Comparison of ENCODE assay signal across 8 cellular contexts in the genomic region with DNA sequence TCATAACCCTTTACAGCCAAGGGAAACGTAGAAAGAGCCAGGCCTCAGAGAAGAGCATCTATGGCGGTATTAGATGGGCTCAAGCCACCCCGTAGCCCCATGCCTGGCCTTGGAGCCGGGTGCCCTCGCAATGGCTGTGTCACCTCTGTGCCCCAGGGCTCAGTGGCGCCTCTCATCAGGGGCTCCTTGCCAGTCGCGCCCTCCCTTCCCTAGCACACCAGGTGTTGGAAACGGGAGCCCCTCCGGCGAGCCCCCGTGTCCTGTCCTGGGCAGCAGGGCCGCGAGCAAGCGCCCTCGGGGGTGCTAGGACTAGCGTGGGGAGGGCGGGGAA. TPM values are rescaled to one million over a fixed set of nuclear protein-coding genes. Genes with fewer than 3 reads are reported as not detected.
DNase-seq lines count a peak whose midpoint lies in the region; ATAC-seq, FAIRE-seq and TF ChIP-seq lines count a peak whose summit lies in the region.

No MANE protein-coding gene starts in this region.

- in situ Hi-C loops in GM12878 (cut with MboI) = no loop called here

- no peak for TF ChIP-seq POLR2A in A549 (IDR thresholded peaks at IDR 0.05; ENCODE audit: low read length)
- no peak for TF ChIP-seq POLR2A in GM12878 (IDR thresholded peaks at IDR 0.05; ENCODE audit: low read depth, low read length)
- no peak for TF ChIP-seq POLR2A in lower leg skin (IDR thresholded peaks at IDR 0.05)
- TF ChIP-seq POLR2A in tibial nerve (IDR thresholded peaks at IDR 0.05) = no peak

- intact Hi-C loops in GM12878 (cut with micrococcal nuclease; ENCODE audit: unreplicated experiment) (no loop called here), lower leg skin (cut with DNase I; ENCODE audit: low total_unique reads) (no loop called here)

- FAIRE-seq in A549 (lab: Jason Lieb, UNC) = no peak
- FAIRE-seq in GM12878 (lab: Jason Lieb, UNC) = no peak

- peak overlapping the region; percentile 62 for H3K4me2 ChIP-seq in A549
- H3K4me2 ChIP-seq in GM12878 (ENCODE audit: control insufficient read depth, insufficient read depth) = peak overlapping the region; percentile 76

- peak overlapping the region; percentile 85 for H2AFZ ChIP-seq in GM12878 (ENCODE audit: control insufficient read depth, low read depth, low read length)

- H3K9ac ChIP-seq in GM12878 (ENCODE audit: control insufficient read depth, insufficient read depth, low read length) = peak overlapping the region; percentile 84

- ATAC-seq in A549 (peak in 1 of 2 experiments; percentile 31; a peak in 2 of 6 replicates), GM12878 (peak; percentile 43), HG02852 (IDR thresholded peaks at IDR 0.05; ENCODE audit: unreplicated experiment) (no peak)

- BruUV-seq in GM12878 (replicated peaks; lab: Mats Ljungman, UMichigan) = no TSS peak

- SMC1A ChIA-PET in GM12878 (lab: Charles Lee; ENCODE audit: uncharacterized antibody, unreplicated experiment) = no interaction called here

- H3K4me1 ChIP-seq in A549 (no peaks in the 10 kb centered on the region), GM12878 (ENCODE audit: control insufficient read depth, insufficient read depth, low read length) (no peaks in the 10 kb centered on the region), tibial nerve (peaks cover 0 to 11% (median 4%) of the 10 kb centered on the region in 4 donors)

- DNase-seq in A549 (ENCODE audit: low read depth in 1 of 2, low spot score in 1 of 2) = no peak
- DNase-seq in HFF-Myc (ENCODE audit: extremely low read depth, low read depth) = no peak
- no peak for DNase-seq in GM12878 (ENCODE audit: low read depth, low spot score)
- DNase-seq in lower leg skin (ENCODE audit: low spot score in 2 of 2) = no peak
- DNase-seq in tibial nerve (ENCODE audit: low spot score in 2 of 2) = no peak
- no peak for DNase-seq in NCI-H510A (lab: John Stamatoyannopoulos, UW)
- DNase-seq in NCI-H2081 treated with DMSO at 0.1 percent for 48 hours (lab: John Stamatoyannopoulos, UW) = no peak

- CTCF ChIA-PET in A549 (lab: Yijun Ruan, JAX) = interaction anchor here (0.6 kb wide), 1 partner anchor 188 kb away, joined by 6 read pairs; no protein-coding TSS in a partner anchor
- CTCF ChIA-PET in GM12878 (lab: Yijun Ruan, JAX) = no interaction called here

- H3K79me2 ChIP-seq in GM12878 (ENCODE audit: control insufficient read depth, insufficient read depth, low read length) = peaks cover 10% of the 10 kb centered on the region

- TF ChIP-seq CTCF in A549 (IDR thresholded peaks at IDR 0.05) (no peak), HFF-Myc (IDR thresholded peaks at IDR 0.05; ENCODE audit: low read depth, low read length, missing control alignments) (no peak), GM12878 (IDR thresholded peaks at IDR 0.05 in 2 of 3, conservative IDR thresholded peaks at IDR 0.05 in 1 of 3; ENCODE audit: control insufficient read depth in 2 of 3, extremely low read depth in 1 of 3, insufficient read depth in 1 of 3, low read depth in 3 of 3, low read length in 3 of 3) (no peak), lower leg skin (IDR thresholded peaks at IDR 0.05) (no peak), tibial nerve (IDR thresholded peaks at IDR 0.05) (no peak)

- H3K36me3 ChIP-seq in GM12878 (ENCODE audit: control insufficient read depth in 2 of 2, insufficient read depth in 2 of 2, low read length in 1 of 2) (peaks cover 5 to 6% of the 10 kb centered on the region in 2 experiments; a peak in 3 of 4 replicates), tibial nerve (peaks cover 0 to 41% (median 12%) of the 10 kb centered on the region in 3 donors)

- TF ChIP-seq EP300 in A549 (IDR thresholded peaks at IDR 0.05) (no peak), GM12878 (IDR thresholded peaks at IDR 0.05; ENCODE audit: borderline replicate concordance in 1 of 2, control insufficient read depth in 1 of 2, low read depth in 2 of 2, low read length in 2 of 2) (no peak), tibial nerve (IDR thresholded peaks at IDR 0.05) (no peak)

- H3K9me3 ChIP-seq in A549 (peaks cover 98% of the 10 kb centered on the region), GM12878 (replicated peaks; ENCODE audit: control insufficient read depth, insufficient read depth, low read length) (peaks cover 30% of the 10 kb centered on the region), tibial nerve (peaks cover 0 to 87% (median 9%) of the 10 kb centered on the region in 4 donors)

- peak overlapping the region; percentile 58 for H3K4me3 ChIP-seq in A549
- peak overlapping the region; percentile 87 for H3K4me3 ChIP-seq in HFF-Myc (replicated peaks; ENCODE audit: low read depth, low read length)
- H3K4me3 ChIP-seq in GM12878 = peak overlapping the region; percentile 84
- H3K4me3 ChIP-seq in lower leg skin (ENCODE audit: low read depth, poor library complexity, severe bottlenecking) = peak overlapping the region; percentile 93
- H3K4me3 ChIP-seq in tibial nerve = peak overlapping the region; percentile 45 to 70 (median 66)

- H3K27me3 ChIP-seq in GM12878 (replicated peaks in 1 of 2; ENCODE audit: control insufficient read depth in 2 of 2, insufficient read depth in 2 of 2, low read length in 1 of 2) (no peaks in the 10 kb centered on the region), tibial nerve (no peaks in the 10 kb centered on the region)

- POLR2A ChIA-PET in A549 (lab: Yijun Ruan, JAX) (interaction anchor here (1.2 kb wide), 1 partner anchor 56 kb away, joined by 3 read pairs; no protein-coding TSS in a partner anchor), GM12878 (lab: Charles Lee) (no interaction called here)

- WGBS in A549 (ENCODE audit: missing lambda C conversion rate) = 41% methylated on average over 8 of the region's 18 CpGs
- 17% methylated on average over 17 of the region's 18 CpGs for WGBS in GM12878 (ENCODE audit: insufficient coverage, insufficient replicate concordance, low lambda C conversion rate, missing lambda C conversion rate)
- 0 to 1% methylated on average over 5 to 16 of the region's 18 CpGs for WGBS in lower leg skin, 2 donors
- 1 to 3% methylated on average over 11 to 16 of the region's 18 CpGs for WGBS in tibial nerve, 2 donors

- no peaks in the 10 kb centered on the region for H4K20me1 ChIP-seq in GM12878 (ENCODE audit: control insufficient read depth, insufficient read depth)

- H3K27ac ChIP-seq in A549 (peak overlapping the region; percentile 44 to 73; a peak in 4 of 6 replicates), GM12878 (ENCODE audit: control insufficient read depth, insufficient read depth) (peak overlapping the region; percentile 73), tibial nerve (peak overlapping the region in 3 of 4 donors; percentile 76 to 82 (median 78))

- RAD21 ChIA-PET in GM12878 (lab: Charles Lee; ENCODE audit: unreplicated experiment) = no interaction called here

- TF ChIP-seq RAD21 in A549 (conservative IDR thresholded peaks at IDR 0.05 in 1 of 2, IDR thresholded peaks at IDR 0.05 in 1 of 2) = no peak
- no peak for TF ChIP-seq RAD21 in GM12878 (IDR thresholded peaks at IDR 0.05; ENCODE audit: insufficient read depth, low read depth, low read length)

RNA-seq across cellular contexts. Expression of gene ZNF256, which starts 0.5 kb away (rescaled TPM):
- 2.5 and 2.9 TPM in 2 replicates for polyA plus RNA-seq in A549 (2011; rRNA removed)
- 1.1 and 1.3 TPM in 2 replicates for polyA plus RNA-seq in A549 (2012; cell fraction: cytosol; rRNA removed)
- 1.00 and 1.5 TPM in 2 replicates for polyA plus RNA-seq in A549 (2012; cell fraction: nucleus; rRNA removed)
- polyA plus RNA-seq in A549 (2017; fragmentation: RNase III; extraction: RNeasy Plus Mini Kit Qiagen cat#74134 plus additional on column Dnase treatment) = 1.4 to 1.7 TPM (median 1.6 TPM) in 3 replicates
- 1.6 and 2.5 TPM in 2 replicates for polyA minus RNA-seq in A549 (2011; rRNA and poly(A)+ RNA removed)
- total RNA-seq in GM12878 (2013; cell fraction: nucleolus; rRNA removed) = 19.3 and 20.7 TPM in 2 replicates
- 3.3 and 3.8 TPM in 2 replicates for total RNA-seq in GM12878 (2014; rRNA removed)
- 7.5 and 7.6 TPM in 2 replicates for total RNA-seq in GM12878 (2014; rRNA removed; fragmentation: Illumina TruSeq; extraction: Trizol)
- total RNA-seq in GM12878 (2021) = 4.6 and 4.8 TPM in 2 replicates
- 8.6 TPM for polyA plus RNA-seq in GM12878 (2011; ENCODE audit: low read depth)
- polyA plus RNA-seq in GM12878 (2011; rRNA removed) = 7.1 and 10.7 TPM in 2 replicates
- polyA plus RNA-seq in GM12878 (2011; cell fraction: cytosol; rRNA removed) = 4.1 and 4.5 TPM in 2 replicates
- polyA plus RNA-seq in GM12878 (2011; cell fraction: nucleus; rRNA removed) = 6.7 and 8.1 TPM in 2 replicates
- 7.0 and 8.6 TPM in 2 replicates for polyA plus RNA-seq in GM12878 (2012)
- 5.0 and 5.1 TPM in 2 replicates for polyA plus RNA-seq in GM12878 (2014; fragmentation: Illumina TruSeq; extraction: Trizol)
- polyA plus RNA-seq in GM12878 (2014; fragmentation: Nextera tagmentation; extraction: Ambion mirVana) = 1 to 10 TPM; 1.0 to 2.9 TPM
- 4.1 and 4.8 TPM in 2 replicates for polyA plus RNA-seq in GM12878 (2014; rRNA removed)
- 1 to 10 TPM; 3.3 to 3.8 TPM for polyA plus RNA-seq in GM12878 (2016; fragmentation: Nextera tagmentation; extraction: Ambion mirVana)
- 7.1 and 10.8 TPM in 2 replicates for polyA minus RNA-seq in GM12878 (2011; rRNA and poly(A)+ RNA removed)
- 2.7 and 3.4 TPM in 2 replicates for polyA minus RNA-seq in GM12878 (2011; cell fraction: cytosol; rRNA and poly(A)+ RNA removed)
- 4.8 and 6.8 TPM in 2 replicates for polyA minus RNA-seq in GM12878 (2011; cell fraction: nucleus; rRNA and poly(A)+ RNA removed)
- total RNA-seq in lower leg skin = 10 to 100 TPM in 1 of 4 donors, 1 to 10 TPM in 3; 7.8 to 11.3 (median 9.1) TPM
- 1 to 10 TPM; 2.6 to 6.3 (median 3.6) TPM for total RNA-seq in tibial nerve

RNA-seq across cellular contexts. Expression of gene ZNF418, which starts 11.9 kb away (rescaled TPM):
- polyA plus RNA-seq in A549 (2011; rRNA removed) (2.8 and 3.2 TPM in 2 replicates), A549 (2017; fragmentation: RNase III; extraction: RNeasy Plus Mini Kit Qiagen cat#74134 plus additional on column Dnase treatment) (1.8 to 3.0 TPM (median 2.2 TPM) in 3 replicates), GM12878 (2011; rRNA removed) (1.2 and 2.5 TPM in 2 replicates), GM12878 (2014; fragmentation: Illumina TruSeq; extraction: Trizol) (0.59 and 2.0 TPM in 2 replicates), GM12878 (2014; fragmentation: Nextera tagmentation; extraction: Ambion mirVana) (under 1 TPM in 1 of 2 experiments, not detected in 1; 0.20 TPM), GM12878 (2014; rRNA removed) (0.53 and 1.3 TPM in 2 replicates), GM12878 (2016; fragmentation: Nextera tagmentation; extraction: Ambion mirVana) (1 to 10 TPM in 1 of 2 experiments, under 1 TPM in 1; 0.44 to 1.1 TPM)
- polyA plus RNA-seq in A549 (2012; cell fraction: cytosol; rRNA removed) = 1.5 TPM in 2 replicates
- 2.3 and 2.8 TPM in 2 replicates for polyA plus RNA-seq in A549 (2012; cell fraction: nucleus; rRNA removed)
- 3.1 and 4.4 TPM in 2 replicates for polyA minus RNA-seq in A549 (2011; rRNA and poly(A)+ RNA removed)
- 31.4 and 34.5 TPM in 2 replicates for total RNA-seq in GM12878 (2013; cell fraction: nucleolus; rRNA removed)
- total RNA-seq in GM12878 (2014; rRNA removed) (0.45 and 0.54 TPM in 2 replicates), GM12878 (2014; rRNA removed; fragmentation: Illumina TruSeq; extraction: Trizol) (1.2 and 1.3 TPM in 2 replicates), GM12878 (2021) (0.69 TPM in 2 replicates), lower leg skin (10 to 100 TPM in 1 of 4 donors, 1 to 10 TPM in 3; 4.3 to 10.9 (median 6.2) TPM), tibial nerve (1 to 10 TPM; 2.1 to 6.1 (median 3.3) TPM)
- 1.6 TPM for polyA plus RNA-seq in GM12878 (2011; ENCODE audit: low read depth)
- polyA plus RNA-seq in GM12878 (2011; cell fraction: cytosol; rRNA removed) = 0.69 and 1.5 TPM in 2 replicates
- 2.4 and 3.2 TPM in 2 replicates for polyA plus RNA-seq in GM12878 (2011; cell fraction: nucleus; rRNA removed)
- polyA plus RNA-seq in GM12878 (2012) = 2.6 and 2.9 TPM in 2 replicates
- polyA minus RNA-seq in GM12878 (2011; rRNA and poly(A)+ RNA removed) = 2.1 and 2.6 TPM in 2 replicates
- polyA minus RNA-seq in GM12878 (2011; cell fraction: cytosol; rRNA and poly(A)+ RNA removed) = 1.1 and 1.5 TPM in 2 replicates
- polyA minus RNA-seq in GM12878 (2011; cell fraction: nucleus; rRNA and poly(A)+ RNA removed) = 0.73 and 3.1 TPM in 2 replicates

RNA-seq across cellular contexts. Expression of gene C19orf18, which starts 27.3 kb away (rescaled TPM):
- polyA plus RNA-seq in A549 (2011; rRNA removed) (0.13 and 0.15 TPM in 2 replicates), A549 (2017; fragmentation: RNase III; extraction: RNeasy Plus Mini Kit Qiagen cat#74134 plus additional on column Dnase treatment) (0.17 to 0.25 TPM in 2 of 3 replicates, not detected in the other), GM12878 (2011; rRNA removed) (0.12 TPM in 1 of 2 replicates, not detected in the other), GM12878 (2014; fragmentation: Illumina TruSeq; extraction: Trizol) (0.30 TPM in 1 of 2 replicates, not detected in the other), GM12878 (2014; fragmentation: Nextera tagmentation; extraction: Ambion mirVana) (under 1 TPM in 1 of 2 experiments, not detected in 1; 0.21 TPM), GM12878 (2014; rRNA removed) (0.29 TPM in 1 of 2 replicates, not detected in the other), GM12878 (2016; fragmentation: Nextera tagmentation; extraction: Ambion mirVana) (not detected)
- not detected in 2 replicates for polyA plus RNA-seq in A549 (2012; cell fraction: cytosol; rRNA removed)
- polyA plus RNA-seq in A549 (2012; cell fraction: nucleus; rRNA removed) = not detected in 2 replicates
- polyA minus RNA-seq in A549 (2011; rRNA and poly(A)+ RNA removed) = not detected in 2 replicates
- not detected in 2 replicates for total RNA-seq in GM12878 (2013; cell fraction: nucleolus; rRNA removed)
- total RNA-seq in GM12878 (2014; rRNA removed) (not detected in 2 replicates), GM12878 (2014; rRNA removed; fragmentation: Illumina TruSeq; extraction: Trizol) (0.28 TPM in 1 of 2 replicates, not detected in the other), GM12878 (2021) (not detected in 2 replicates), lower leg skin (not detected), tibial nerve (under 1 TPM in 1 of 4 donors, not detected in 3; 0.66 TPM)
- not detected for polyA plus RNA-seq in GM12878 (2011; ENCODE audit: low read depth)
- polyA plus RNA-seq in GM12878 (2011; cell fraction: cytosol; rRNA removed) = not detected in 2 replicates
- not detected in 2 replicates for polyA plus RNA-seq in GM12878 (2011; cell fraction: nucleus; rRNA removed)
- polyA plus RNA-seq in GM12878 (2012) = 0.13 and 0.24 TPM in 2 replicates
- not detected in 2 replicates for polyA minus RNA-seq in GM12878 (2011; rRNA and poly(A)+ RNA removed)
- not detected in 2 replicates for polyA minus RNA-seq in GM12878 (2011; cell fraction: cytosol; rRNA and poly(A)+ RNA removed)
- polyA minus RNA-seq in GM12878 (2011; cell fraction: nucleus; rRNA and poly(A)+ RNA removed) = not detected in 2 replicates

RNA-seq across cellular contexts. Expression of gene ZNF417, which starts 30.7 kb away (rescaled TPM):
- polyA plus RNA-seq in A549 (2011; rRNA removed) = 8.0 and 8.7 TPM in 2 replicates
- 1.6 TPM in 2 replicates for polyA plus RNA-seq in A549 (2012; cell fraction: cytosol; rRNA removed)
- 2.2 and 3.9 TPM in 2 replicates for polyA plus RNA-seq in A549 (2012; cell fraction: nucleus; rRNA removed)
- polyA plus RNA-seq in A549 (2017; fragmentation: RNase III; extraction: RNeasy Plus Mini Kit Qiagen cat#74134 plus additional on column Dnase treatment) = 5.6 to 5.9 TPM (median 5.8 TPM) in 3 replicates
- 6.4 and 7.4 TPM in 2 replicates for polyA minus RNA-seq in A549 (2011; rRNA and poly(A)+ RNA removed)
- 63.3 and 63.4 TPM in 2 replicates for total RNA-seq in GM12878 (2013; cell fraction: nucleolus; rRNA removed)
- total RNA-seq in GM12878 (2014; rRNA removed) = 11.2 and 12.7 TPM in 2 replicates
- total RNA-seq in GM12878 (2014; rRNA removed; fragmentation: Illumina TruSeq; extraction: Trizol) = 12.0 and 12.3 TPM in 2 replicates
- 11.5 and 11.9 TPM in 2 replicates for total RNA-seq in GM12878 (2021)
- 5.3 TPM for polyA plus RNA-seq in GM12878 (2011; ENCODE audit: low read depth)
- polyA plus RNA-seq in GM12878 (2011; rRNA removed) = 13.6 and 17.0 TPM in 2 replicates
- 6.3 and 9.1 TPM in 2 replicates for polyA plus RNA-seq in GM12878 (2011; cell fraction: cytosol; rRNA removed)
- 15.9 and 16.0 TPM in 2 replicates for polyA plus RNA-seq in GM12878 (2011; cell fraction: nucleus; rRNA removed)
- 5.7 and 6.0 TPM in 2 replicates for polyA plus RNA-seq in GM12878 (2012)
- polyA plus RNA-seq in GM12878 (2014; fragmentation: Illumina TruSeq; extraction: Trizol) = 6.2 and 7.3 TPM in 2 replicates
- 1 to 10 TPM; 1.3 to 1.6 TPM for polyA plus RNA-seq in GM12878 (2014; fragmentation: Nextera tagmentation; extraction: Ambion mirVana)
- 5.5 and 7.3 TPM in 2 replicates for polyA plus RNA-seq in GM12878 (2014; rRNA removed)
- 1 to 10 TPM; 4.8 to 5.6 TPM for polyA plus RNA-seq in GM12878 (2016; fragmentation: Nextera tagmentation; extraction: Ambion mirVana)
- 15.4 and 17.6 TPM in 2 replicates for polyA minus RNA-seq in GM12878 (2011; rRNA and poly(A)+ RNA removed)
- 5.2 and 6.9 TPM in 2 replicates for polyA minus RNA-seq in GM12878 (2011; cell fraction: cytosol; rRNA and poly(A)+ RNA removed)
- 10.0 and 12.3 TPM in 2 replicates for polyA minus RNA-seq in GM12878 (2011; cell fraction: nucleus; rRNA and poly(A)+ RNA removed)
- total RNA-seq in lower leg skin = 10 to 100 TPM in 3 of 4 donors, 1 to 10 TPM in 1; 6.6 to 25.5 (median 11.6) TPM
- 10 to 100 TPM; 10.3 to 18.0 (median 14.4) TPM for total RNA-seq in tibial nerve

RNA-seq across cellular contexts. Expression of gene ZNF606, which starts 55.6 kb away (rescaled TPM):
- polyA plus RNA-seq in A549 (2011; rRNA removed) (4.8 and 5.1 TPM in 2 replicates), A549 (2017; fragmentation: RNase III; extraction: RNeasy Plus Mini Kit Qiagen cat#74134 plus additional on column Dnase treatment) (4.5 to 5.1 TPM (median 4.5 TPM) in 3 replicates), GM12878 (2011; rRNA removed) (6.6 and 9.4 TPM in 2 replicates), GM12878 (2014; fragmentation: Illumina TruSeq; extraction: Trizol) (5.2 and 5.7 TPM in 2 replicates), GM12878 (2014; fragmentation: Nextera tagmentation; extraction: Ambion mirVana) (1 to 10 TPM; 2.2 TPM), GM12878 (2014; rRNA removed) (7.7 and 8.7 TPM in 2 replicates), GM12878 (2016; fragmentation: Nextera tagmentation; extraction: Ambion mirVana) (1 to 10 TPM; 9.1 to 9.3 TPM)
- polyA plus RNA-seq in A549 (2012; cell fraction: cytosol; rRNA removed) = 2.7 and 3.2 TPM in 2 replicates
- 6.2 and 8.9 TPM in 2 replicates for polyA plus RNA-seq in A549 (2012; cell fraction: nucleus; rRNA removed)
- 4.8 and 8.4 TPM in 2 replicates for polyA minus RNA-seq in A549 (2011; rRNA and poly(A)+ RNA removed)
- total RNA-seq in GM12878 (2013; cell fraction: nucleolus; rRNA removed) = 51.9 and 58.1 TPM in 2 replicates
- total RNA-seq in GM12878 (2014; rRNA removed) (8.8 and 9.3 TPM in 2 replicates), GM12878 (2014; rRNA removed; fragmentation: Illumina TruSeq; extraction: Trizol) (6.4 and 6.5 TPM in 2 replicates), GM12878 (2021) (10.5 and 10.6 TPM in 2 replicates), lower leg skin (10 to 100 TPM in 3 of 4 donors, 1 to 10 TPM in 1; 9.6 to 53.4 (median 16.3) TPM), tibial nerve (10 to 100 TPM; 24.6 to 44.4 (median 37.7) TPM)
- polyA plus RNA-seq in GM12878 (2011; ENCODE audit: low read depth) = 3.8 TPM
- polyA plus RNA-seq in GM12878 (2011; cell fraction: cytosol; rRNA removed) = 6.0 and 7.3 TPM in 2 replicates
- polyA plus RNA-seq in GM12878 (2011; cell fraction: nucleus; rRNA removed) = 12.5 and 12.6 TPM in 2 replicates
- 6.3 and 6.7 TPM in 2 replicates for polyA plus RNA-seq in GM12878 (2012)
- 5.9 and 8.6 TPM in 2 replicates for polyA minus RNA-seq in GM12878 (2011; rRNA and poly(A)+ RNA removed)
- polyA minus RNA-seq in GM12878 (2011; cell fraction: cytosol; rRNA and poly(A)+ RNA removed) = 2.5 and 3.5 TPM in 2 replicates
- 12.9 and 20.3 TPM in 2 replicates for polyA minus RNA-seq in GM12878 (2011; cell fraction: nucleus; rRNA and poly(A)+ RNA removed)
